Comparison of ENCODE assay signal across 2 cellular contexts in the genomic region with DNA sequence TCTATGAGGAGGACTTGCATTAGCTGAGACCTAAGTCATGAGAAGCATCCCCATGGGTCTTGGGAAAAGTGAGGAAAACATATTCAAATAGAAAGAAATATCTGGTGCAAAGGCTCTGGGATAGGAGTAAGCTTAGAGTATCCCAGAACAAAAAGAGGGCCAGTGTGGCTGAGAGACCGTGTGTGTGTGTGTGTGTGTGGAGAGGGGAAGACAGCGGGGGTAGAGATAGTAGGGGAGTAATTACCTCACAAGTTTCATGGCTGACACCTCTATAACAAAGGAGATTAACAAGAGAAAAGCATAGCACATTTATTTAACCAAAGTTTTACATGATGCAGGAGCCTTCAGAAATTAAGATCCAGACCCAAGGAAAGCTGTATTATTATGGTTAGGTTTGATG.
TF ChIP-seq lines count a peak whose summit lies in the region.

No MANE protein-coding gene starts in this region.

TF ChIP-seq in GM23338, 12 proteins besides CTCF, POLR2A, EP300 and RAD21:
- TF ChIP-seq POLR2AphosphoS5 (IDR thresholded peaks at IDR 0.05; ENCODE audit: low read depth), result no peak
- no peak for TF ChIP-seq STAT1 (IDR thresholded peaks at IDR 0.05; ENCODE audit: unreplicated experiment)
- no peak for TF ChIP-seq ZNF114 (CRISPR knock-in tag; IDR thresholded peaks at IDR 0.05)
- TF ChIP-seq ZNF331 (CRISPR knock-in tag; IDR thresholded peaks at IDR 0.05; ENCODE audit: low read depth), result no peak
- 0 out of 2 replicates have a peak, but pooled peaks have one; percentile 7 for TF ChIP-seq CREB1 (CRISPR knock-in tag; IDR thresholded peaks at IDR 0.05; ENCODE audit: low read depth)
TF ChIP-seq in GM23338: peak in this region for 1.

TF ChIP-seq in WTC11, 78 proteins besides CTCF, POLR2A, EP300 and RAD21:
- no peak for TF ChIP-seq RORB (CRISPR knock-in tag; IDR thresholded peaks at IDR 0.05)
- TF ChIP-seq ELF4 (CRISPR knock-in tag; IDR thresholded peaks at IDR 0.05; ENCODE audit: low read depth), result no peak
- TF ChIP-seq, protein P1, sequence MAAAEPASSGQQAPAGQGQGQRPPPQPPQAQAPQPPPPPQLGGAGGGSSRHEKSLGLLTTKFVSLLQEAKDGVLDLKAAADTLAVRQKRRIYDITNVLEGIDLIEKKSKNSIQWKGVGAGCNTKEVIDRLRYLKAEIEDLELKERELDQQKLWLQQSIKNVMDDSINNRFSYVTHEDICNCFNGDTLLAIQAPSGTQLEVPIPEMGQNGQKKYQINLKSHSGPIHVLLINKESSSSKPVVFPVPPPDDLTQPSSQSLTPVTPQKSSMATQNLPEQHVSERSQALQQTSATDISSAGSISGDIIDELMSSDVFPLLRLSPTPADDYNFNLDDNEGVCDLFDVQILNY (CRISPR knock-in tag; IDR thresholded peaks at IDR 0.05), result no peak
- TF ChIP-seq, protein P2, sequence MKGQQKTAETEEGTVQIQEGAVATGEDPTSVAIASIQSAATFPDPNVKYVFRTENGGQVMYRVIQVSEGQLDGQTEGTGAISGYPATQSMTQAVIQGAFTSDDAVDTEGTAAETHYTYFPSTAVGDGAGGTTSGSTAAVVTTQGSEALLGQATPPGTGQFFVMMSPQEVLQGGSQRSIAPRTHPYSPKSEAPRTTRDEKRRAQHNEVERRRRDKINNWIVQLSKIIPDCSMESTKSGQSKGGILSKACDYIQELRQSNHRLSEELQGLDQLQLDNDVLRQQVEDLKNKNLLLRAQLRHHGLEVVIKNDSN (CRISPR knock-in tag; IDR thresholded peaks at IDR 0.05), result no peak
- TF ChIP-seq ZNF232 (CRISPR knock-in tag; IDR thresholded peaks at IDR 0.05), result no peak
